10 cellular contexts compared by ENCODE assay signal in genomic region chr4:165204462-165204830, GRCh38. TPM values are rescaled to one million over a fixed set of nuclear protein-coding genes. Genes with fewer than 3 reads are reported as not detected.
DNase-seq lines count a peak whose midpoint lies in the region; ATAC-seq and TF ChIP-seq lines count a peak whose summit lies in the region.
"Had no signal": no experiment of that assay in that cellular context is flagged by ENCODE, and none has a peak within 500 bp of the region (broad histone marks: within the 10 kb centered on the region; RNA-seq: fewer than 3 reads in every experiment).

No MANE protein-coding gene starts in this region.

- H3K27ac ChIP-seq in transverse colon = no peak overlapping the region

- peak; percentile 2 for DNase-seq in Calu3
- peak; percentile 57 for DNase-seq in kidney tubule cell (ENCODE audit: low spot score)
- no peak for DNase-seq in NCI-H1417 treated with DMSO at 0.1 percent for 48 hours (lab: John Stamatoyannopoulos, UW)
- DNase-seq in transverse colon = no peak
- DNase-seq: NCI-H187 treated with DMSO at 0.1 percent for 48 hours, SHP77 treated with DMSO at 0.1 percent for 48 hours, trophoblast cell had no signal

- TF ChIP-seq POLR2A in transverse colon (IDR thresholded peaks at IDR 0.05) = no peak

- WGBS in transverse colon (ENCODE audit: low coverage in 1 of 2), 2 donors = 57 to 74% methylated on average over 3 of the region's 3 CpGs

- H3K36me3 Mint-ChIP-seq in Calu3 (ENCODE audit: insufficient read depth, unreplicated experiment) = peaks cover 7% of the 10 kb centered on the region
- H3K36me3 Mint-ChIP-seq in activated T-helper 17 cell treated with anti-CD3 and anti-CD28 coated beads, Interleukin-2, amount 50 U/mL, for 72 hours (ENCODE audit: low read depth) = no peaks in the 10 kb centered on the region

- no peaks in the 10 kb centered on the region for H3K27me3 Mint-ChIP-seq in Calu3 (ENCODE audit: unreplicated experiment)
- no peaks in the 10 kb centered on the region for H3K27me3 Mint-ChIP-seq in activated T-helper 17 cell treated with anti-CD3 and anti-CD28 coated beads, Interleukin-2, amount 50 U/mL, for 72 hours

- TF ChIP-seq CTCF in Calu3 (IDR thresholded peaks at IDR 0.05; ENCODE audit: unreplicated experiment) = no peak
- TF ChIP-seq CTCF in transverse colon (IDR thresholded peaks at IDR 0.05) = no peak

- H3K4me3 ChIP-seq in transverse colon = no peak overlapping the region

- H3K27me3 ChIP-seq in transverse colon = no peaks in the 10 kb centered on the region

- H3K4me1 Mint-ChIP-seq in Calu3 (ENCODE audit: low read depth, unreplicated experiment) = peaks cover 45% of the 10 kb centered on the region
- peaks cover 24% of the 10 kb centered on the region for H3K4me1 Mint-ChIP-seq in activated T-helper 17 cell treated with anti-CD3 and anti-CD28 coated beads, Interleukin-2, amount 50 U/mL, for 72 hours

- TF ChIP-seq EP300 in transverse colon (IDR thresholded peaks at IDR 0.05; ENCODE audit: low read depth) = no peak

- H3K4me1 ChIP-seq in transverse colon = peaks cover 5 to 23% (median 10%) of the 10 kb centered on the region in 4 donors

- ATAC-seq in HG02610 (IDR thresholded peaks at IDR 0.05; ENCODE audit: unreplicated experiment) = peak; percentile 14
- peak; percentile 59 for ATAC-seq in activated T-helper 17 cell treated with anti-CD3 and anti-CD28 coated beads, Interleukin-2, amount 50 U/mL, for 72 hours (replicated peaks)
- no peak for ATAC-seq in GM19324 (IDR thresholded peaks at IDR 0.05; ENCODE audit: low FRiP score, unreplicated experiment)

- no peaks in the 10 kb centered on the region for H3K36me3 ChIP-seq in transverse colon

- no peak overlapping the region for H3K27ac Mint-ChIP-seq in Calu3 (ENCODE audit: unreplicated experiment)
- peak overlapping the region; percentile 41 for H3K27ac Mint-ChIP-seq in activated T-helper 17 cell treated with anti-CD3 and anti-CD28 coated beads, Interleukin-2, amount 50 U/mL, for 72 hours

- in situ Hi-C loops in transverse colon (cut with MboI; ENCODE audit: low pct_ligation_motif_present in 1 of 4, low pct_unique_long_range_greater_than_20kb in 1 of 4, low sequenced_read_pairs in 3 of 4) = loop anchor here in 2 of 4 donors (10.0 to 25.0 kb wide), 2 partner anchors 120 to 133 kb away; partner anchors contain the start of gene MSMO1 (in 2 of the 2)

- no peaks in the 10 kb centered on the region for H3K9me3 ChIP-seq in transverse colon

- no peaks in the 10 kb centered on the region for H3K9me3 Mint-ChIP-seq in Calu3 (ENCODE audit: low read depth, unreplicated experiment)
- H3K9me3 Mint-ChIP-seq in activated T-helper 17 cell treated with anti-CD3 and anti-CD28 coated beads, Interleukin-2, amount 50 U/mL, for 72 hours = no peaks in the 10 kb centered on the region

- no TSS peak for BruUV-seq in Calu3 (replicated peaks; lab: Mats Ljungman, UMichigan)

- intact Hi-C loops in Calu3 (cut with micrococcal nuclease; ENCODE audit: unreplicated experiment) = loop anchor here (5.0 kb wide), 1 partner anchor 123 kb away; the partner anchor contains the start of gene MSMO1
- intact Hi-C loops in transverse colon (cut with DNase I; ENCODE audit: low total_unique reads) = no loop called here

- H3K4me3 Mint-ChIP-seq in Calu3 (ENCODE audit: low read depth, unreplicated experiment) = no peak overlapping the region
- H3K4me3 Mint-ChIP-seq in activated T-helper 17 cell treated with anti-CD3 and anti-CD28 coated beads, Interleukin-2, amount 50 U/mL, for 72 hours = peak overlapping the region; percentile 78

- CTCF ChIA-PET in Calu3 (lab: Charles Lee) = no interaction called here

RNA-seq across cellular contexts. Expression of gene KLHL2, which starts 2.9 kb away (rescaled TPM):
- total RNA-seq in Calu3 (2022) (12.9 and 13.8 TPM in 2 replicates), transverse colon (10 to 100 TPM in 2 of 4 donors, 1 to 10 TPM in 2; 9.2 to 19.8 (median 12.0) TPM)
- total RNA-seq in activated T-helper 17 cell treated with anti-CD3 and anti-CD28 coated beads, Interleukin-2, amount 50 U/mL, for 72 hours = 10 to 100 TPM; 25.4 to 27.3 TPM

Comparison
In these comparisons a context has a peak if more than half of its experiments do, and no peak if none do; other contexts are left out.
1. DNase-seq: peak in Calu3 (single experiment) and kidney tubule cell (single experiment); none in NCI-H1417 treated with DMSO at 0.1 percent for 48 hours (single experiment) and transverse colon (single experiment).